Comparison of ENCODE assay signal across 10 cellular contexts in genomic region chrX:149903889-149904748, GRCh38. TPM values are rescaled to one million over a fixed set of nuclear protein-coding genes. Genes with fewer than 3 reads are reported as not detected.
DNase-seq lines count a peak whose midpoint lies in the region; ATAC-seq and TF ChIP-seq lines count a peak whose summit lies in the region.
"Had no signal": no experiment of that assay in that cellular context is flagged by ENCODE, and none has a peak within 500 bp of the region (broad histone marks: within the 10 kb centered on the region; RNA-seq: fewer than 3 reads in every experiment).

No MANE protein-coding gene starts in this region.

- H3K36me3 ChIP-seq in RWPE2 (ENCODE audit: low read depth) (no peaks in the 10 kb centered on the region), kidney epithelial cell (ENCODE audit: control insufficient read depth, insufficient read depth, low read length) (no peaks in the 10 kb centered on the region), WERI-Rb-1 (no peaks in the 10 kb centered on the region)

- no peak overlapping the region for H3K4me3 ChIP-seq in RWPE2 (ENCODE audit: severe bottlenecking)
- no peak overlapping the region for H3K4me3 ChIP-seq in kidney epithelial cell (ENCODE audit: low read depth, low read length)
- no peak overlapping the region for H3K4me3 ChIP-seq in WERI-Rb-1 (ENCODE audit: low read depth, low read length)
- H3K4me3 ChIP-seq: skin epidermis had no signal

- H3K27ac ChIP-seq in RWPE2 (ENCODE audit: poor library complexity, severe bottlenecking) (no peak overlapping the region), WERI-Rb-1 (no peak overlapping the region)
- H3K27ac ChIP-seq: skin epidermis, VCaP had no signal

- no peak for TF ChIP-seq CTCF in RWPE2 (IDR thresholded peaks at IDR 0.05; ENCODE audit: poor library complexity, severe bottlenecking)
- TF ChIP-seq CTCF in kidney epithelial cell (IDR thresholded peaks at IDR 0.05; ENCODE audit: insufficient read depth, low read length, poor library complexity, severe bottlenecking), result peak; percentile 31
- no peak for TF ChIP-seq CTCF in WERI-Rb-1 (IDR thresholded peaks at IDR 0.05; ENCODE audit: low read depth, low read length)

- peak; percentile 68 for ATAC-seq in GM18867 (IDR thresholded peaks at IDR 0.05; ENCODE audit: unreplicated experiment)
- peak; percentile 84 for ATAC-seq in HG02642 (IDR thresholded peaks at IDR 0.05; ENCODE audit: poor library complexity, unreplicated experiment)
- 0 out of 3 replicates have a peak, but pooled peaks have one; percentile 23 for ATAC-seq in RWPE2 (ENCODE audit: low read depth)

- no peaks in the 10 kb centered on the region for H3K9me3 ChIP-seq in RWPE2 (ENCODE audit: severe bottlenecking)
- H3K9me3 ChIP-seq in WERI-Rb-1 (ENCODE audit: severe bottlenecking), result no peaks in the 10 kb centered on the region

- H3K27me3 ChIP-seq in RWPE2 (ENCODE audit: insufficient read depth, poor library complexity, severe bottlenecking) (no peaks in the 10 kb centered on the region), kidney epithelial cell (ENCODE audit: control insufficient read depth, insufficient read depth, low read length) (no peaks in the 10 kb centered on the region), WERI-Rb-1 (ENCODE audit: insufficient read depth, low read depth, severe bottlenecking) (no peaks in the 10 kb centered on the region)

- DNase-seq in RWPE2 (ENCODE audit: low spot score) (no peak), kidney epithelial cell (ENCODE audit: low read depth) (no peak), COR-L47 (lab: John Stamatoyannopoulos, UW) (no peak), amygdala (lab: John Stamatoyannopoulos, UW) (no peak), WERI-Rb-1 (no peak)
- no peak for DNase-seq in NK-92 treated with Interleukin-12 subunit alpha and Interleukin-12 subunit beta, amount 100 ng/mL, for 24 hours (lab: John Stamatoyannopoulos, UW)

- no peaks in the 10 kb centered on the region for H3K4me1 ChIP-seq in RWPE2 (ENCODE audit: insufficient read depth, poor library complexity, severe bottlenecking)

RNA-seq across cellular contexts. Expression of gene MAGEA8, which starts 23.1 kb away (rescaled TPM):
- total RNA-seq in kidney epithelial cell, result not detected in 2 replicates

RNA-seq across cellular contexts. Expression of gene HSFX4, which starts 25.3 kb away (rescaled TPM):
- total RNA-seq in kidney epithelial cell, result not detected in 2 replicates

RNA-seq across cellular contexts. Expression of gene EOLA2, which starts 34.2 kb away (rescaled TPM):
- total RNA-seq in kidney epithelial cell, result 27.2 and 30.0 TPM in 2 replicates

Comparison
In these comparisons a context has a peak if more than half of its experiments do, and no peak if none do; other contexts are left out.
1. ATAC-seq: peak in every context shown above with its lines; median percentile 84 in HG02642; 68 in GM18867; 23 in RWPE2.